ENCODE assay signal across 9 cellular contexts in the genomic region with DNA sequence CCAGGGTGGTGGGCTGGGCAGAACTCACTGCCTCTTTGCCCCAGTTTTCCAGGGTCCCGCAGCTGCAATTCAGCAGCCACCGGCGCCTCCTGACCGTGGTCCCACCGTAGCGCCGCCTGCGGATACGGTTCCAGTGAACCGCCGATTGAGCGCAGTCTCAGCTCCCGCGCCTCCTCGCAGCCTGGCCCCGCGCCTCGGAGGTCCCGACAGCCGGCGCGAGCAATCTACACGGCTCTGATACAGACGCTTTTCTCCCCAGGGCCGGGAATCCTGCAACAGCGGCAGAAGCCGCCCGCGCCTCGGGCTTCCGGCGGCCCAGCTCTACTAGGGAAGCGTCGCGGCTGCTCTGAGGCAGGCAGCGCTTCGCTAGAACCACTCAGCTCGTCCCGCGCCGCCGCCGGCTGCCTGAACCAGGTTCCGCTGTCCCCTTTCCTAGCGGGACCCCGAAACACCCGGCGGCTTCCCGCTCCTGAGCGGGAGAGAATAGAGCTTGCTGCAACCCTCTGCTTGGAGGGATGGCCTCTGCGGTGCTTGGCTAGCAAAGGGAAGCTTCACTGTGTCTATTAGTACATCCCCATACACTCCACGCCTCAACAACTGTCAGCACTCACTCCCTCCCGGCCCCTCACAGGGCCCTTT. TPM values are rescaled to one million over a fixed set of nuclear protein-coding genes. Genes with fewer than 3 reads are reported as not detected.
A peak's percentile ranks its signal among the peaks of the same experiment; 100 is the strongest.
DNase-seq lines count a peak whose midpoint lies in the region; TF ChIP-seq lines count a peak whose summit lies in the region.
"Had no signal": no experiment of that assay in that cellular context is flagged by ENCODE, and none has a peak within 500 bp of the region (broad histone marks: within the 10 kb centered on the region; RNA-seq: fewer than 3 reads in every experiment).

No MANE protein-coding gene starts in this region.

- H3K4me3 Mint-ChIP-seq in glutamatergic neuron (ENCODE audit: unreplicated experiment), result peak overlapping the region; percentile 63

- no peak for TF ChIP-seq CTCF in glutamatergic neuron (IDR thresholded peaks at IDR 0.05; ENCODE audit: partially characterized antibody, unreplicated experiment)

- H3K36me3 Mint-ChIP-seq in glutamatergic neuron (ENCODE audit: unreplicated experiment), result peaks cover 3% of the 10 kb centered on the region

- no peak overlapping the region for H3K27ac Mint-ChIP-seq in glutamatergic neuron (ENCODE audit: unreplicated experiment)

- peaks cover 3% of the 10 kb centered on the region for H3K4me1 Mint-ChIP-seq in glutamatergic neuron (ENCODE audit: low read depth, unreplicated experiment)

- peaks cover 34% of the 10 kb centered on the region for H3K27me3 Mint-ChIP-seq in glutamatergic neuron (ENCODE audit: unreplicated experiment)

- peak; percentile 11 for DNase-seq in DMS79 treated with DMSO at 0.1 percent for 48 hours (lab: John Stamatoyannopoulos, UW)
- no peak for DNase-seq in DMS79 (lab: John Stamatoyannopoulos, UW)
- peak; percentile 38 for DNase-seq in UCSD-AML1 (lab: John Stamatoyannopoulos, UW; ENCODE audit: unreplicated experiment)
- DNase-seq in glutamatergic neuron, result peak; percentile 74
- DNase-seq in retina, result peak; percentile 86
- no peak for DNase-seq in NCI-H2029 (lab: John Stamatoyannopoulos, UW)
- DNase-seq in 8988T, result no peak
- DNase-seq in COR-L47 (lab: John Stamatoyannopoulos, UW), result no peak

- peaks cover 9% of the 10 kb centered on the region for H3K9me3 Mint-ChIP-seq in glutamatergic neuron (ENCODE audit: unreplicated experiment)

RNA-seq across cellular contexts. Expression of gene FOXL2NB, which starts 3.1 kb away (rescaled TPM):
- 0.15 TPM for total RNA-seq in glutamatergic neuron (ENCODE audit: unreplicated experiment)
- total RNA-seq: pulmonary artery endothelial cell had no signal

RNA-seq across cellular contexts. Expression of gene FOXL2, which starts 3.2 kb away (rescaled TPM):
- not detected for total RNA-seq in glutamatergic neuron (ENCODE audit: unreplicated experiment)

RNA-seq across cellular contexts. Expression of gene PRR23A, which starts 55.9 kb away (rescaled TPM):
- total RNA-seq in glutamatergic neuron (ENCODE audit: unreplicated experiment), result not detected
- total RNA-seq: pulmonary artery endothelial cell had no signal

Comparison
In these comparisons a context has a peak if more than half of its experiments do, and no peak if none do; other contexts are left out.
1. DNase-seq: peak in DMS79 treated with DMSO at 0.1 percent for 48 hours (single experiment), UCSD-AML1 (single experiment), glutamatergic neuron (single experiment) and retina (single experiment); none in DMS79 (single experiment), NCI-H2029 (single experiment), 8988T (single experiment) and COR-L47 (single experiment).